ENCODE assay signal across 8 cellular contexts in the genomic region with DNA sequence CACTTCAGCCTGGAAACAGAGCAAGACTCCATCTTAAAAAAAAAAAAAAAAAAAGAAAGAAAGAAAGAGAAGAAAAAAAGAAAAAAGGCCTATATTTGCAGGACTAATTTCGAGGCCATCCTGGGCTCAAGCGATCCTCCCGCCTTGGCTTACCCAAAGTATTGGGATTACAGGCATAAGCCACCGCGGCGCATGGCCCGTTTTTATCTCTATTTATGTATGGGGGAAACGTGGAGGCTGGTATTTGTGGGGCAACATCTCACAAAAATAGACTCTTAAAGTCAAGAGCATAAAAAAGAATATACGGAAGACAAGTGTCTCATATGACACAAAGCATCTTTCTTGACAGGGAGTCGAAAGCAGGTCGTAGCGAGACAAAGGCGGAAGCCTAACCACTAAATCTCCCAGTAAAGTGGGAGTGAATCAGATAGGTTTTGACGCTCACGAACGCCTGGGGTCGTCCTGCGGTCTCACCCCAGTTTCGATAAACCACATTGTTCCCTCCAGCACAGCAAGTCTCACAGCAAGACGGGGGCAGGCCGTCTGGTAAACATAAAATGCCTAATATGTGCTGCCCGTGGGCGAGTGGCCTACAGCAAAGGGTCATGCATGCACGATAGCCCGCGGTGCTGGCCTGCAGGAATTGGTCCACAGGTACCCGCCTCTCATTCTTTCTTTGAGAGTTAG. TPM values are rescaled to one million over a fixed set of nuclear protein-coding genes. Genes with fewer than 3 reads are reported as not detected.
DNase-seq lines count a peak whose midpoint lies in the region; ATAC-seq, FAIRE-seq and TF ChIP-seq lines count a peak whose summit lies in the region.

No MANE protein-coding gene starts in this region.

- TF ChIP-seq POLR2A in H54 (IDR thresholded peaks at IDR 0.05; ENCODE audit: low read depth, low read length): no peak

- peaks cover 5% of the 10 kb centered on the region for H4K20me1 ChIP-seq in PC-9 (ENCODE audit: insufficient read depth)

- H3K4me3 Mint-ChIP-seq in CD8-positive, alpha-beta T cell: peak overlapping the region; percentile 94
- peak overlapping the region; percentile 90 for H3K4me3 Mint-ChIP-seq in central memory CD8-positive, alpha-beta T cell

- no peak overlapping the region for H3K23ac ChIP-seq in neuronal stem cell (ENCODE audit: low read depth, low read length, poor library complexity)

- H3K27ac Mint-ChIP-seq in CD8-positive, alpha-beta T cell: peak overlapping the region; percentile 98
- peak overlapping the region; percentile 93 for H3K27ac Mint-ChIP-seq in central memory CD8-positive, alpha-beta T cell (ENCODE audit: low read depth)

- peaks cover 15% of the 10 kb centered on the region for H3K36me3 Mint-ChIP-seq in CD8-positive, alpha-beta T cell
- peaks cover 68% of the 10 kb centered on the region for H3K36me3 Mint-ChIP-seq in central memory CD8-positive, alpha-beta T cell (ENCODE audit: insufficient read depth)

- H3K4me2 ChIP-seq in PC-9: peak overlapping the region; percentile 91
- H3K4me2 ChIP-seq in neuronal stem cell (ENCODE audit: insufficient read depth, low read length, poor library complexity, severe bottlenecking): peak overlapping the region; percentile 40

- CTCF ChIA-PET in CD8-positive, alpha-beta T cell (lab: Charles Lee): interaction anchor here (1.4 to 3.7 kb wide), 3 partner anchors 31 to 37 kb away, joined by 7 to 23 read pairs (median 9); no protein-coding TSS in a partner anchor
- CTCF ChIA-PET in PC-9 (lab: Charles Lee): interaction anchor here (0.7 kb wide), 1 partner anchor 435 kb away, joined by 7 read pairs; no protein-coding TSS in a partner anchor

- H3K9ac ChIP-seq in neuronal stem cell (ENCODE audit: low read depth, low read length, poor library complexity): no peak overlapping the region

- H2BK12ac ChIP-seq in neuronal stem cell (ENCODE audit: low read length): no peak overlapping the region

- peak in 4 of 7 experiments; percentile 64 to 89 (median 70) for DNase-seq in CD8-positive, alpha-beta T cell
- DNase-seq in PC-9 (no peak), neuronal stem cell (ENCODE audit: low spot score) (peak; percentile 23), NCI-H1694 (lab: John Stamatoyannopoulos, UW) (no peak), cerebellum (ENCODE audit: low spot score) (no peak), NCI-H748 (lab: John Stamatoyannopoulos, UW; ENCODE audit: unreplicated experiment) (no peak), H54 (ENCODE audit: insufficient read length, low spot score) (no peak)
- DNase-seq in central memory CD8-positive, alpha-beta T cell (ENCODE audit: low spot score in 2 of 2): peak in 1 of 2 donors; percentile 78

- H3K4ac ChIP-seq in neuronal stem cell (ENCODE audit: low read length): no peak overlapping the region

- no peak overlapping the region for H4K91ac ChIP-seq in neuronal stem cell (ENCODE audit: low read depth, low read length, poor library complexity)

- H3K9me2 ChIP-seq in PC-9 (ENCODE audit: insufficient read depth): no peaks in the 10 kb centered on the region

- POLR2A ChIA-PET in CD8-positive, alpha-beta T cell (lab: Charles Lee): interaction anchor here (0.6 to 5.2 kb wide), 5 partner anchors 15 to 40 kb away, joined by 4 to 85 read pairs (median 64); a partner anchor contains a TSS
- POLR2A ChIA-PET in PC-9 (lab: Charles Lee; ENCODE audit: unreplicated experiment): no interaction called here

- no peak overlapping the region for H4K8ac ChIP-seq in neuronal stem cell (ENCODE audit: low read depth, low read length)

- no peak overlapping the region for H2BK15ac ChIP-seq in neuronal stem cell (ENCODE audit: low read length)

- no peaks in the 10 kb centered on the region for H3K27me3 Mint-ChIP-seq in CD8-positive, alpha-beta T cell (ENCODE audit: low read depth)
- peaks cover 10% of the 10 kb centered on the region for H3K27me3 Mint-ChIP-seq in central memory CD8-positive, alpha-beta T cell

- no peaks in the 10 kb centered on the region for H3K27me3 ChIP-seq in CD8-positive, alpha-beta T cell (ENCODE audit: insufficient read depth, low read length)
- H3K27me3 ChIP-seq in PC-9 (ENCODE audit: insufficient read depth, low read depth) (no peaks in the 10 kb centered on the region), neuronal stem cell (ENCODE audit: control insufficient read depth in 3 of 3, insufficient read depth in 3 of 3, low read depth in 1 of 3, low read length in 3 of 3) (peaks cover 0 to 6% (median 0%) of the 10 kb centered on the region in 3 experiments)

- H3K14ac ChIP-seq in neuronal stem cell (ENCODE audit: low read length): no peak overlapping the region

- no peak overlapping the region for H2AK5ac ChIP-seq in neuronal stem cell (ENCODE audit: low read depth, low read length)

- no peak overlapping the region for H3K18ac ChIP-seq in neuronal stem cell (ENCODE audit: low read length)

- H3K27ac ChIP-seq in CD8-positive, alpha-beta T cell (ENCODE audit: low read depth, low read length): peak overlapping the region; percentile 91
- H3K27ac ChIP-seq in PC-9 (peak overlapping the region; percentile 89), neuronal stem cell (replicated peaks; ENCODE audit: low read length) (peak overlapping the region; percentile 41)

- H3K4me3 ChIP-seq in CD8-positive, alpha-beta T cell (ENCODE audit: low read depth, low read length): peak overlapping the region; percentile 84
- H3K4me3 ChIP-seq in PC-9: peak overlapping the region; percentile 68; the same call in 1 of the 2 replicates
- peak overlapping the region; percentile 68 to 96 for H3K4me3 ChIP-seq in neuronal stem cell (ENCODE audit: low read length in 2 of 2)

- no peak overlapping the region for H2BK120ac ChIP-seq in neuronal stem cell (ENCODE audit: low read depth, low read length)

- TF ChIP-seq CTCF in CD8-positive, alpha-beta T cell (IDR thresholded peaks at IDR 0.05): no peak
- TF ChIP-seq CTCF in PC-9 (conservative IDR thresholded peaks at IDR 0.05): no peak

- peaks cover 5% of the 10 kb centered on the region for H3K79me1 ChIP-seq in neuronal stem cell (ENCODE audit: low read depth, low read length)

- WGBS in neuronal stem cell (ENCODE audit: extremely low coverage in 2 of 2, insufficient read length in 2 of 2, insufficient replicate concordance in 1 of 2), 2 donors: no CpG with 5 or more reads among the region's 27 CpGs

- peaks cover 58% of the 10 kb centered on the region for H3F3A ChIP-seq in PC-9 (ENCODE audit: insufficient read depth, low read depth)

- H3K9me3 Mint-ChIP-seq in CD8-positive, alpha-beta T cell: no peaks in the 10 kb centered on the region
- peaks cover 6% of the 10 kb centered on the region for H3K9me3 Mint-ChIP-seq in central memory CD8-positive, alpha-beta T cell

- intact Hi-C loops in CD8-positive, alpha-beta T cell (cut with DNase I, micrococcal nuclease): loop anchor here in 1 of 2 experiments (10.0 kb wide), 1 partner anchor 416 kb away; a partner anchor contains a TSS
- intact Hi-C loops in PC-9 (cut with micrococcal nuclease; ENCODE audit: unreplicated experiment): loop anchor here (10.0 kb wide), 1 partner anchor 416 kb away; a partner anchor contains a TSS

- BruUV-seq in PC-9 (replicated peaks; lab: Mats Ljungman, UMichigan): no TSS peak

- H2AFZ ChIP-seq in PC-9 (no peak overlapping the region), neuronal stem cell (ENCODE audit: low read length) (peak overlapping the region; percentile 53)

- no peaks in the 10 kb centered on the region for H3K9me3 ChIP-seq in CD8-positive, alpha-beta T cell (ENCODE audit: low read length)
- H3K9me3 ChIP-seq in PC-9 (ENCODE audit: insufficient read depth, low read depth) (no peaks in the 10 kb centered on the region), neuronal stem cell (replicated peaks in 1 of 2; ENCODE audit: control insufficient read depth in 2 of 2, insufficient read depth in 1 of 2, low read depth in 1 of 2, low read length in 2 of 2) (no peaks in the 10 kb centered on the region)

- H3K4me1 ChIP-seq in CD8-positive, alpha-beta T cell (ENCODE audit: insufficient read depth, low read length): peaks cover 38% of the 10 kb centered on the region
- H3K4me1 ChIP-seq in PC-9 (replicated peaks; ENCODE audit: insufficient read depth) (peaks cover 19% of the 10 kb centered on the region; the same call in 1 of the 2 replicates), neuronal stem cell (ENCODE audit: control insufficient read depth in 2 of 2, insufficient read depth in 1 of 2, low read depth in 1 of 2, low read length in 2 of 2) (peaks cover 6 to 13% of the 10 kb centered on the region in 2 donors)

- peaks cover 26% of the 10 kb centered on the region for H3K79me2 ChIP-seq in PC-9 (ENCODE audit: low read depth)

- peaks cover 69% of the 10 kb centered on the region for H3K4me1 Mint-ChIP-seq in CD8-positive, alpha-beta T cell (ENCODE audit: low read depth)
- peaks cover 75% of the 10 kb centered on the region for H3K4me1 Mint-ChIP-seq in central memory CD8-positive, alpha-beta T cell

- H2BK5ac ChIP-seq in neuronal stem cell (ENCODE audit: low read length): no peak overlapping the region

- H3K36me3 ChIP-seq in CD8-positive, alpha-beta T cell (ENCODE audit: insufficient read depth, low read length): no peaks in the 10 kb centered on the region
- H3K36me3 ChIP-seq in PC-9 (ENCODE audit: low read depth): no peaks in the 10 kb centered on the region
- peaks cover 5 to 17% of the 10 kb centered on the region in 2 donors for H3K36me3 ChIP-seq in neuronal stem cell (replicated peaks in 1 of 2; ENCODE audit: control insufficient read depth in 2 of 2, insufficient read depth in 2 of 2, low read length in 2 of 2)

- peak; percentile 11 for ATAC-seq in CD8-positive, alpha-beta T cell
- no peak for ATAC-seq in central memory CD8-positive, alpha-beta T cell (replicated peaks; ENCODE audit: extremely low read depth, poor library complexity, severe bottlenecking)

- FAIRE-seq in H54 (lab: Jason Lieb, UNC): no peak

RNA-seq across cellular contexts. Expression of a gene that starts 1.8 kb away (rescaled TPM):
- 10 to 100 TPM; 20.9 to 22.2 TPM for total RNA-seq in CD8-positive, alpha-beta T cell
- total RNA-seq in PC-9 (2021) (57.6 and 66.0 TPM in 2 replicates), cerebellum (13.5 TPM)
- 21.0 TPM for polyA plus RNA-seq in neuronal stem cell (2013, experiment 1 of 2)
- 21.3 TPM for polyA plus RNA-seq in neuronal stem cell (2013, experiment 2 of 2)

RNA-seq across cellular contexts. Expression of a gene that starts 16.3 kb away (rescaled TPM):
- total RNA-seq in CD8-positive, alpha-beta T cell: under 1 TPM; 0.72 to 0.95 TPM
- total RNA-seq in PC-9 (2021) (9.2 and 10.4 TPM in 2 replicates), cerebellum (3.0 TPM)
- polyA plus RNA-seq in neuronal stem cell (2013, experiment 1 of 2): 0.28 TPM
- 0.28 TPM for polyA plus RNA-seq in neuronal stem cell (2013, experiment 2 of 2)

RNA-seq across cellular contexts. Expression of a gene that starts 22.5 kb away (rescaled TPM):
- total RNA-seq in CD8-positive, alpha-beta T cell: 1,000 to 10,000 TPM; 2,370 to 2,438 TPM
- total RNA-seq in PC-9 (2021): 2,373 and 2,766 TPM in 2 replicates
- 3,697 TPM for polyA plus RNA-seq in neuronal stem cell (2013, experiment 1 of 2)
- 3,656 TPM for polyA plus RNA-seq in neuronal stem cell (2013, experiment 2 of 2)
- total RNA-seq in cerebellum: 2,116 TPM

RNA-seq across cellular contexts. Expression of a gene that starts 39.7 kb away (rescaled TPM):
- 10 to 100 TPM; 23.7 to 28.8 TPM for total RNA-seq in CD8-positive, alpha-beta T cell
- 15.2 and 15.7 TPM in 2 replicates for total RNA-seq in PC-9 (2021)
- polyA plus RNA-seq in neuronal stem cell (2013, experiment 1 of 2): 4.1 TPM
- polyA plus RNA-seq in neuronal stem cell (2013, experiment 2 of 2): 4.4 TPM
- 19.9 TPM for total RNA-seq in cerebellum

Comparison
In these comparisons a context has a peak if more than half of its experiments do, and no peak if none do; other contexts are left out.
1. DNase-seq: peak in CD8-positive, alpha-beta T cell (4 of 7) and neuronal stem cell (single experiment); none in PC-9 (0 of 2), NCI-H1694 (single experiment), cerebellum (single experiment), NCI-H748 (single experiment) and H54 (single experiment).
2. H3K27ac ChIP-seq: peak in every context shown above with its lines; median percentile 91 in CD8-positive, alpha-beta T cell; 89 in PC-9; 41 in neuronal stem cell.
3. Peak in every context shown above with its lines, with median percentiles within 50 percentile points of each other: H3K4me3 ChIP-seq.